20 cellular contexts compared by ENCODE assay signal in genomic region chr6:135853986-135854385, GRCh38. TPM values are rescaled to one million over a fixed set of nuclear protein-coding genes. Genes with fewer than 3 reads are reported as not detected.
DNase-seq lines count a peak whose midpoint lies in the region; ATAC-seq and TF ChIP-seq lines count a peak whose summit lies in the region.
"Had no signal": no experiment of that assay in that cellular context is flagged by ENCODE, and none has a peak within 500 bp of the region (broad histone marks: within the 10 kb centered on the region; RNA-seq: fewer than 3 reads in every experiment).

No MANE protein-coding gene starts in this region.

- H3K18ac ChIP-seq in mesendoderm (ENCODE audit: low read length) = no peak overlapping the region

- H3K9me3 ChIP-seq in left ventricle myocardium inferior (replicated peaks) = no peaks in the 10 kb centered on the region
- H3K9me3 ChIP-seq: gastroesophageal sphincter, lower lobe of right lung, Peyer's patch, tibial artery had no signal

- in situ Hi-C loops in brain microvascular endothelial cell (cut with HindIII; ENCODE audit: low pct_ligation_motif_present, low sequenced_read_pairs) = no loop called here

- no peak overlapping the region for H2BK5ac ChIP-seq in mesendoderm (ENCODE audit: low read length)

- H3K4me1 ChIP-seq in left ventricle myocardium inferior (peaks cover 32% of the 10 kb centered on the region), mesendoderm (ENCODE audit: control insufficient read depth, low read depth, low read length) (no peaks in the 10 kb centered on the region)
- H3K4me1 ChIP-seq: parathyroid adenoma, Peyer's patch had no signal

- no peaks in the 10 kb centered on the region for H3K9me3 Mint-ChIP-seq in type B pancreatic cell
- H3K9me3 Mint-ChIP-seq: CD4-positive, alpha-beta memory T cell; naive B cell had no signal

- DNase-seq in left ventricle myocardium inferior (no peak), Right ventricle myocardium inferior (ENCODE audit: missing footprints) (no peak), brain microvascular endothelial cell (no peak), mesendoderm (peak; percentile 59), type B pancreatic cell (ENCODE audit: extremely low spot score, unreplicated experiment) (no peak), kidney glomerular epithelial cell (lab: John Stamatoyannopoulos, UW) (no peak), NCI-H2227 treated with DMSO at 0.1 percent for 48 hours (lab: John Stamatoyannopoulos, UW) (no peak)
- DNase-seq: activated CD8-positive, alpha-beta memory T cell treated with anti-CD3 and anti-CD28 coated beads, Interleukin-2, amount 10 ng/mL, durations not matched to agents 7 days and 5 days; activated effector memory CD4-positive, alpha-beta T cell treated with anti-CD3 and anti-CD28 coated beads, Interleukin-2, amount 50 U/mL, for 16 hours; CD4-positive, alpha-beta memory T cell; lower lobe of right lung; naive B cell; NCI-H2171; NCI-H774; Peyer's patch; stimulated activated CD4-positive, alpha-beta T cell treated with anti-CD3 and anti-CD28 coated beads, Interleukin-12 subunit alpha, Interleukin-12 subunit beta, amount 100 ng/mL, for 4 hours; tibial artery had no signal

- no peak overlapping the region for H2BK15ac ChIP-seq in mesendoderm (replicated peaks; ENCODE audit: low read depth)

- H3K4me1 Mint-ChIP-seq in type B pancreatic cell (ENCODE audit: unreplicated experiment) = peaks cover 22% of the 10 kb centered on the region

- no peak overlapping the region for H4K8ac ChIP-seq in mesendoderm (ENCODE audit: low read depth, low read length)

- no peak overlapping the region for H3K27ac Mint-ChIP-seq in type B pancreatic cell
- H3K27ac Mint-ChIP-seq: activated CD8-positive, alpha-beta memory T cell treated with anti-CD3 and anti-CD28 coated beads, Interleukin-2, amount 10 ng/mL, durations not matched to agents 7 days and 5 days had no signal

- H3K4me3 ChIP-seq in left ventricle myocardium inferior (peak overlapping the region; percentile 67), brain microvascular endothelial cell (ENCODE audit: low read depth, low read length) (peak overlapping the region; percentile 60), mesendoderm (ENCODE audit: low read length) (no peak overlapping the region)
- H3K4me3 ChIP-seq: lower lobe of right lung had no signal

- no CpG with 5 or more reads among the region's 1 CpG for WGBS in mesendoderm (ENCODE audit: extremely low coverage, insufficient coverage, low lambda C conversion rate)

- intact Hi-C loops in left ventricle myocardium inferior (cut with micrococcal nuclease) (no loop called here), Right ventricle myocardium inferior (cut with DNase I) (loop anchor here (5.0 kb wide), 1 partner anchor 48 kb away; no protein-coding TSS in a partner anchor)

- no peak overlapping the region for H2AK5ac ChIP-seq in mesendoderm (ENCODE audit: low read length)

- no peak overlapping the region for H2BK120ac ChIP-seq in mesendoderm (ENCODE audit: low read depth, low read length)

- no peaks in the 10 kb centered on the region for H3K27me3 Mint-ChIP-seq in type B pancreatic cell
- H3K27me3 Mint-ChIP-seq: naive B cell had no signal

- no peak overlapping the region for H3K9ac ChIP-seq in mesendoderm (ENCODE audit: low read length)
- H3K9ac ChIP-seq: parathyroid adenoma had no signal

- H3K4ac ChIP-seq in mesendoderm (ENCODE audit: low read depth, low read length) = no peak overlapping the region

- no peak for TF ChIP-seq CTCF in left ventricle myocardium inferior (IDR thresholded peaks at IDR 0.05; ENCODE audit: borderline replicate concordance)
- no peak for TF ChIP-seq CTCF in brain microvascular endothelial cell (IDR thresholded peaks at IDR 0.05; ENCODE audit: low read depth, low read length, missing control alignments)
- TF ChIP-seq CTCF in type B pancreatic cell (conservative IDR thresholded peaks at IDR 0.05) = no peak

- H3K27me3 ChIP-seq in left ventricle myocardium inferior (ENCODE audit: low read depth) = no peaks in the 10 kb centered on the region
- H3K27me3 ChIP-seq in brain microvascular endothelial cell (replicated peaks) = no peaks in the 10 kb centered on the region
- no peaks in the 10 kb centered on the region for H3K27me3 ChIP-seq in mesendoderm (ENCODE audit: insufficient read depth, low read length, poor library complexity)
- H3K27me3 ChIP-seq: gastroesophageal sphincter, Peyer's patch, tibial artery had no signal

- H3K27ac ChIP-seq in left ventricle myocardium inferior (replicated peaks) = peak overlapping the region; percentile 81
- no peak overlapping the region for H3K27ac ChIP-seq in brain microvascular endothelial cell
- H3K27ac ChIP-seq in mesendoderm (ENCODE audit: low read depth, low read length) = no peak overlapping the region
- H3K27ac ChIP-seq: gastroesophageal sphincter, lower lobe of right lung, parathyroid adenoma, Peyer's patch, tibial artery had no signal

- peak overlapping the region; percentile 17 for H3K4me3 Mint-ChIP-seq in type B pancreatic cell
- H3K4me3 Mint-ChIP-seq: activated CD8-positive, alpha-beta memory T cell treated with anti-CD3 and anti-CD28 coated beads, Interleukin-2, amount 10 ng/mL, durations not matched to agents 7 days and 5 days had no signal

- peaks cover 6% of the 10 kb centered on the region for H3K36me3 ChIP-seq in left ventricle myocardium inferior
- no peaks in the 10 kb centered on the region for H3K36me3 ChIP-seq in brain microvascular endothelial cell (replicated peaks)
- H3K36me3 ChIP-seq in mesendoderm (ENCODE audit: control insufficient read depth, insufficient read depth, low read length) = no peaks in the 10 kb centered on the region
- H3K36me3 ChIP-seq: gastroesophageal sphincter, lower lobe of right lung, Peyer's patch, tibial artery had no signal

- no peak overlapping the region for H3K56ac ChIP-seq in mesendoderm (ENCODE audit: low read length)

- no peaks in the 10 kb centered on the region for H3K79me2 ChIP-seq in mesendoderm (ENCODE audit: control insufficient read depth, insufficient read depth, low read length)
- H3K79me2 ChIP-seq: parathyroid adenoma had no signal

- no peaks in the 10 kb centered on the region for H3K79me1 ChIP-seq in mesendoderm (ENCODE audit: low read length)

- H4K5ac ChIP-seq in mesendoderm (ENCODE audit: low read length) = no peak overlapping the region

- H3K23ac ChIP-seq in mesendoderm (ENCODE audit: low read length) = no peak overlapping the region

- ATAC-seq in Right ventricle myocardium inferior (no peak), GM18870 (IDR thresholded peaks at IDR 0.05; ENCODE audit: unreplicated experiment) (no peak)
- ATAC-seq: gastroesophageal sphincter, lower lobe of right lung had no signal

- H3K36me3 Mint-ChIP-seq in type B pancreatic cell = no peaks in the 10 kb centered on the region
- H3K36me3 Mint-ChIP-seq: activated CD8-positive, alpha-beta memory T cell treated with anti-CD3 and anti-CD28 coated beads, Interleukin-2, amount 10 ng/mL, durations not matched to agents 7 days and 5 days; naive B cell had no signal

- no peak overlapping the region for H3K4me2 ChIP-seq in mesendoderm (ENCODE audit: low read length)

RNA-seq across cellular contexts. Expression of gene PDE7B, which starts 2.5 kb away (rescaled TPM):
- total RNA-seq in left ventricle myocardium inferior (12.6 TPM), Right ventricle myocardium inferior (18.7 TPM), type B pancreatic cell (ENCODE audit: low replicate concordance) (3.9 and 5.1 TPM in 2 replicates)
- 0.03 TPM for polyA plus RNA-seq in mesendoderm (2013, experiment 1 of 2)
- 0.03 TPM for polyA plus RNA-seq in mesendoderm (2013, experiment 2 of 2)
